ENCODE assay signal across 13 cellular contexts in the genomic region with DNA sequence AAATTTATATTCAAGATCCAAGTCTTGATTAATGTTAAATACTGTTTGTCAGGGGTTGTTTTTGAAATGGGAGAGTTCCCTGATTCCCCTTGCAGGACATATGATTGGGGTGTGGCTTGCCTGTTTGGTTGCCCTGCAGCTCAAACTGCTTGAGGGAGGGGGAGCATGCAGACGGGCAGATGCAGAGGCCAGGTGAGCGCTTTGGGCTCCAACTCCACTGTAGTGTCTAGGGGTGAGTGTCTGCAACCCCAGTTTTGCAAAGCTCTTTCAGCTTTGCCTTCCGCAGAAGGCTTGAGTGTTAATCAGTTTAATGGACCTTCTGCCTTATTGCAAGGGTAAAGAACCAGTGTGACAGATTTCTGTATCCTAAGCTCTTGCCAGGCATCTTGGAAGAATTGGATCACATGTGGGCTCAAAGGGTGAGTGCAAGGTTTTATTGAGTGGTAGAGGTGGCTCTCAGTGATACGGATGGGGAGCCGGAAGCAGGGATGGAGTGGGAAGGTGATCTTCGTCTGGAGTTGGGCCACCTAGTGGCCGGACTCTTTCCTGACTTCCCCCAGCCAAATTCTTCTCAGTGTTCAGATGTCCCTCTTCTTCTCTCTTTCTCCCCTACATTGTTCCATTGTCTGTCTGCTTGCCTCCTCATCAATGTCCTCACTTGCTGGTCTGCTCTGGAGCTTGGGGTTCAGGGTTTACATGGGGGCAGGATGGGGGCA.
DNase-seq lines count a peak whose midpoint lies in the region; ATAC-seq, FAIRE-seq and TF ChIP-seq lines count a peak whose summit lies in the region.
"Had no signal": no experiment of that assay in that cellular context is flagged by ENCODE, and none has a peak within 500 bp of the region (broad histone marks: within the 10 kb centered on the region; RNA-seq: fewer than 3 reads in every experiment).

No MANE protein-coding gene starts in this region.

- H3K36me3 ChIP-seq in BJ (ENCODE audit: control insufficient read depth, insufficient read depth, low read length), result no peaks in the 10 kb centered on the region
- no peaks in the 10 kb centered on the region for H3K36me3 ChIP-seq in PC-3 (ENCODE audit: low read depth, low read length)
- no peaks in the 10 kb centered on the region for H3K36me3 ChIP-seq in iPS-15b (ENCODE audit: control insufficient read depth, insufficient read depth, low read length)
- H3K36me3 ChIP-seq: sigmoid colon had no signal

- no peaks in the 10 kb centered on the region for H3K27me3 ChIP-seq in BJ (ENCODE audit: control insufficient read depth, insufficient read depth, low read length)
- H3K27me3 ChIP-seq in PC-3 (ENCODE audit: low read length), result no peaks in the 10 kb centered on the region
- no peaks in the 10 kb centered on the region for H3K27me3 ChIP-seq in iPS-15b (ENCODE audit: control insufficient read depth, insufficient read depth, low read length)
- H3K27me3 ChIP-seq: sigmoid colon had no signal

- no TSS peak for BruUV-seq in PC-3 (replicated peaks; lab: Mats Ljungman, UMichigan)

- DNase-seq in BJ (ENCODE audit: low read depth), result no peak
- peak; percentile 2 for DNase-seq in H54 (ENCODE audit: insufficient read length, low spot score)
- no peak for DNase-seq in PC-3
- no peak for DNase-seq in effector CD8-positive, alpha-beta T cell (lab: John Stamatoyannopoulos, UW)
- no peak for DNase-seq in left colon
- DNase-seq in GF-D8 (lab: John Stamatoyannopoulos, UW), result no peak
- DNase-seq in activated CD8-positive, alpha-beta memory T cell treated with anti-CD3 and anti-CD28 coated beads, Interleukin-2, amount 50 U/mL, for 4 hours, result no peak
- DNase-seq: activated naive CD8-positive, alpha-beta T cell treated with anti-CD3 and anti-CD28 coated beads for 36 hours; sigmoid colon had no signal

- H3K9me3 ChIP-seq in PC-3 (ENCODE audit: low read length) (no peaks in the 10 kb centered on the region), iPS-15b (ENCODE audit: control insufficient read depth, insufficient read depth, low read length) (no peaks in the 10 kb centered on the region)
- H3K9me3 ChIP-seq: sigmoid colon had no signal

- no peaks in the 10 kb centered on the region for H3K79me2 ChIP-seq in PC-3 (ENCODE audit: low read length)

- POLR2A ChIA-PET in BJ (lab: Charles Lee), result no interaction called here
- POLR2A ChIA-PET in PC-3 (lab: Charles Lee; ENCODE audit: unreplicated experiment), result no interaction called here

- CTCF ChIA-PET in BJ (lab: Yijun Ruan, JAX) (interaction anchor here (0.8 kb wide), 2 partner anchors 11 to 19 kb away, joined by 3 to 4 read pairs; no protein-coding TSS in a partner anchor), PC-3 (lab: Charles Lee) (no interaction called here)

- H3K4me3 ChIP-seq in BJ (ENCODE audit: low read depth, low read length), result no peak overlapping the region
- H3K4me3 ChIP-seq in PC-3 (ENCODE audit: low read length), result no peak overlapping the region
- H3K4me3 ChIP-seq in iPS-15b (ENCODE audit: low read depth, low read length), result peak overlapping the region; percentile 35
- H3K4me3 ChIP-seq: lung, sigmoid colon had no signal

- H3K4me1 ChIP-seq in PC-3 (ENCODE audit: insufficient read depth, low read length) (no peaks in the 10 kb centered on the region), iPS-15b (ENCODE audit: control insufficient read depth, insufficient read depth, low read length) (no peaks in the 10 kb centered on the region)
- H3K4me1 ChIP-seq: sigmoid colon had no signal

- ATAC-seq in PC-3 (no peak), left colon (no peak)
- ATAC-seq: activated CD4-positive, CD25-positive, alpha-beta regulatory T cell treated with anti-CD3 and anti-CD28 coated beads, Interleukin-2, amount 50 U/mL, for 24 hours had no signal

- H3K27ac ChIP-seq in PC-3 (ENCODE audit: low read length), result no peak overlapping the region
- H3K27ac ChIP-seq: epithelial cell of prostate, sigmoid colon had no signal

- H3F3A ChIP-seq in PC-3 (ENCODE audit: low read length, unreplicated experiment), result no peaks in the 10 kb centered on the region

- H3K9ac ChIP-seq in PC-3 (ENCODE audit: low read length) (no peak overlapping the region), iPS-15b (ENCODE audit: low read depth, low read length) (no peak overlapping the region)

- intact Hi-C loops in PC-3 (cut with micrococcal nuclease) (no loop called here), left colon (cut with DNase I, micrococcal nuclease) (no loop called here)

- TF ChIP-seq POLR2A in H54 (IDR thresholded peaks at IDR 0.05; ENCODE audit: low read depth, low read length), result no peak

- peak; percentile 32; the same call in 1 of the 2 replicates for TF ChIP-seq CTCF in BJ (IDR thresholded peaks at IDR 0.05; ENCODE audit: insufficient read depth, low read depth, low read length)
- TF ChIP-seq CTCF in PC-3 (conservative IDR thresholded peaks at IDR 0.05; ENCODE audit: low read depth, low read length), result 0 out of 2 replicates have a peak, but pooled peaks have one; percentile 36

- no peaks in the 10 kb centered on the region for H3K9me2 ChIP-seq in PC-3 (replicated peaks; ENCODE audit: low read length)

- no peak overlapping the region for H3K4me2 ChIP-seq in PC-3 (ENCODE audit: low read length)

- no peak overlapping the region for H2AFZ ChIP-seq in PC-3 (ENCODE audit: low read length)

- FAIRE-seq in H54 (lab: Jason Lieb, UNC), result no peak

- no peaks in the 10 kb centered on the region for H4K20me1 ChIP-seq in PC-3 (ENCODE audit: low read length)
